1 cellular context compared by ENCODE assay signal in genomic region chr15:89999676-90000174, GRCh38.
TF ChIP-seq lines count a peak whose summit lies in the region.

No MANE protein-coding gene starts in this region.

TF ChIP-seq in HEK293, 187 proteins besides CTCF, POLR2A, EP300 and RAD21 (continued from another document):
- TF ChIP-seq PBX3 (CRISPR knock-in tag; IDR thresholded peaks at IDR 0.05) = no peak
- peak; percentile 57; the same call in 1 of the 2 replicates for TF ChIP-seq IKZF3 (tag by site-specific recombination; IDR thresholded peaks at IDR 0.05)
- peak; percentile 39; the same call in 1 of the 2 replicates for TF ChIP-seq ZFHX2 (tag by site-specific recombination; conservative IDR thresholded peaks at IDR 0.05)
- TF ChIP-seq ZNF362 (tag by site-specific recombination; IDR thresholded peaks at IDR 0.05) = no peak
- no peak for TF ChIP-seq HOXC10 (CRISPR knock-in tag; IDR thresholded peaks at IDR 0.05)
- no peak for TF ChIP-seq ZNF530 (tag by site-specific recombination; IDR thresholded peaks at IDR 0.05; ENCODE audit: low read depth)
- TF ChIP-seq ZNF830 (tag by site-specific recombination; IDR thresholded peaks at IDR 0.05; ENCODE audit: low read depth) = no peak
TF ChIP-seq in HEK293: peak in this region for 7.
